ENCODE assay signal across 1 cellular context in genomic region chr13:38338089-38338488, GRCh38.
TF ChIP-seq lines count a peak whose summit lies in the region.

No MANE protein-coding gene starts in this region.

TF ChIP-seq in K562, 482 proteins besides CTCF, POLR2A, EP300 and RAD21 (continued from another document):
- TF ChIP-seq PBX2 (CRISPR knock-in tag; IDR thresholded peaks at IDR 0.05; ENCODE audit: low read depth) (no peak), PBX2 (tag; conservative IDR thresholded peaks at IDR 0.05; ENCODE audit: low read depth) (no peak), BCL6 (CRISPR knock-in tag; IDR thresholded peaks at IDR 0.05) (no peak), ILF3 (IDR thresholded peaks at IDR 0.05; ENCODE audit: borderline replicate concordance) (no peak), NCOA1 (IDR thresholded peaks at IDR 0.05; ENCODE audit: low read depth) (no peak), CEBPZ (IDR thresholded peaks at IDR 0.05; ENCODE audit: borderline replicate concordance, low read depth, low read length) (no peak), SAFB2 (IDR thresholded peaks at IDR 0.05; ENCODE audit: borderline replicate concordance, low read depth, low read length, severe bottlenecking) (no peak), POLR2G (IDR thresholded peaks at IDR 0.05; ENCODE audit: low read depth, low read length) (no peak)
- TF ChIP-seq, protein P1, sequence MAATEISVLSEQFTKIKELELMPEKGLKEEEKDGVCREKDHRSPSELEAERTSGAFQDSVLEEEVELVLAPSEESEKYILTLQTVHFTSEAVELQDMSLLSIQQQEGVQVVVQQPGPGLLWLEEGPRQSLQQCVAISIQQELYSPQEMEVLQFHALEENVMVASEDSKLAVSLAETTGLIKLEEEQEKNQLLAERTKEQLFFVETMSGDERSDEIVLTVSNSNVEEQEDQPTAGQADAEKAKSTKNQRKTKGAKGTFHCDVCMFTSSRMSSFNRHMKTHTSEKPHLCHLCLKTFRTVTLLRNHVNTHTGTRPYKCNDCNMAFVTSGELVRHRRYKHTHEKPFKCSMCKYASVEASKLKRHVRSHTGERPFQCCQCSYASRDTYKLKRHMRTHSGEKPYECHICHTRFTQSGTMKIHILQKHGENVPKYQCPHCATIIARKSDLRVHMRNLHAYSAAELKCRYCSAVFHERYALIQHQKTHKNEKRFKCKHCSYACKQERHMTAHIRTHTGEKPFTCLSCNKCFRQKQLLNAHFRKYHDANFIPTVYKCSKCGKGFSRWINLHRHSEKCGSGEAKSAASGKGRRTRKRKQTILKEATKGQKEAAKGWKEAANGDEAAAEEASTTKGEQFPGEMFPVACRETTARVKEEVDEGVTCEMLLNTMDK (IDR thresholded peaks at IDR 0.05; ENCODE audit: borderline replicate concordance, insufficient read depth, low read depth, low read length, poor library complexity, severe bottlenecking) = no peak
